In the genomic region with DNA sequence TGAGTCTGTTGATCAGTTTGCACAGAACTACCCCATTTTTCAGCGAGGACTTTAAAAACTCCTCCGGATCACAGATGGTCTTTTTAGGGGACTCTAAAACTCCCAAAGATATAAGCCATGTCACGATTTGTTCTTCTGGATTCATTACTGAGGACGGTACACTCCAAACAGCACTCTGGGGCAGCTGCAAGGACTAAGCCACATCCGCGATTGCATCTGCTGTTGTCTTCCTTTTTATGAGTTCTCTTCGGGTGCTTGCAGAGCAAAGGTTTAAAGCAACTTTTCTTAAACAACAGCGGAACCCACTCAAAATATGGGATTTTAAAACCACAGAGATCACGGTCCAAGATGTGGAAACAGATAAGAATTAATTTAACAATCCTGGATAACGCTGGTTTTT, we compare ENCODE assay signal across 1 cellular context.
A peak's percentile ranks its signal among the peaks of the same experiment; 100 is the strongest.
TF ChIP-seq lines count a peak whose summit lies in the region.

A gene with protein sequence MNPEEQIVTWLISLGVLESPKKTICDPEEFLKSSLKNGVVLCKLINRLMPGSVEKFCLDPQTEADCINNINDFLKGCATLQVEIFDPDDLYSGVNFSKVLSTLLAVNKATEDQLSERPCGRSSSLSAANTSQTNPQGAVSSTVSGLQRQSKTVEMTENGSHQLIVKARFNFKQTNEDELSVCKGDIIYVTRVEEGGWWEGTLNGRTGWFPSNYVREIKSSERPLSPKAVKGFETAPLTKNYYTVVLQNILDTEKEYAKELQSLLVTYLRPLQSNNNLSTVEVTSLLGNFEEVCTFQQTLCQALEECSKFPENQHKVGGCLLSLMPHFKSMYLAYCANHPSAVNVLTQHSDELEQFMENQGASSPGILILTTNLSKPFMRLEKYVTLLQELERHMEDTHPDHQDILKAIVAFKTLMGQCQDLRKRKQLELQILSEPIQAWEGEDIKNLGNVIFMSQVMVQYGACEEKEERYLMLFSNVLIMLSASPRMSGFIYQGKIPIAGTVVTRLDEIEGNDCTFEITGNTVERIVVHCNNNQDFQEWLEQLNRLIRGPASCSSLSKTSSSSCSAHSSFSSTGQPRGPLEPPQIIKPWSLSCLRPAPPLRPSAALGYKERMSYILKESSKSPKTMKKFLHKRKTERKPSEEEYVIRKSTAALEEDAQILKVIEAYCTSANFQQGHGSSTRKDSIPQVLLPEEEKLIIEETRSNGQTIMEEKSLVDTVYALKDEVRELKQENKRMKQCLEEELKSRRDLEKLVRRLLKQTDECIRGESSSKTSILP (minus strand): TSS at position 195 of the 400 bp plus-strand sequence. CDS start 50 bp downstream, at position 145.

TF ChIP-seq in K562, 482 proteins besides CTCF, POLR2A, EP300 and RAD21 (continued from another document):
- TF ChIP-seq, protein P1, sequence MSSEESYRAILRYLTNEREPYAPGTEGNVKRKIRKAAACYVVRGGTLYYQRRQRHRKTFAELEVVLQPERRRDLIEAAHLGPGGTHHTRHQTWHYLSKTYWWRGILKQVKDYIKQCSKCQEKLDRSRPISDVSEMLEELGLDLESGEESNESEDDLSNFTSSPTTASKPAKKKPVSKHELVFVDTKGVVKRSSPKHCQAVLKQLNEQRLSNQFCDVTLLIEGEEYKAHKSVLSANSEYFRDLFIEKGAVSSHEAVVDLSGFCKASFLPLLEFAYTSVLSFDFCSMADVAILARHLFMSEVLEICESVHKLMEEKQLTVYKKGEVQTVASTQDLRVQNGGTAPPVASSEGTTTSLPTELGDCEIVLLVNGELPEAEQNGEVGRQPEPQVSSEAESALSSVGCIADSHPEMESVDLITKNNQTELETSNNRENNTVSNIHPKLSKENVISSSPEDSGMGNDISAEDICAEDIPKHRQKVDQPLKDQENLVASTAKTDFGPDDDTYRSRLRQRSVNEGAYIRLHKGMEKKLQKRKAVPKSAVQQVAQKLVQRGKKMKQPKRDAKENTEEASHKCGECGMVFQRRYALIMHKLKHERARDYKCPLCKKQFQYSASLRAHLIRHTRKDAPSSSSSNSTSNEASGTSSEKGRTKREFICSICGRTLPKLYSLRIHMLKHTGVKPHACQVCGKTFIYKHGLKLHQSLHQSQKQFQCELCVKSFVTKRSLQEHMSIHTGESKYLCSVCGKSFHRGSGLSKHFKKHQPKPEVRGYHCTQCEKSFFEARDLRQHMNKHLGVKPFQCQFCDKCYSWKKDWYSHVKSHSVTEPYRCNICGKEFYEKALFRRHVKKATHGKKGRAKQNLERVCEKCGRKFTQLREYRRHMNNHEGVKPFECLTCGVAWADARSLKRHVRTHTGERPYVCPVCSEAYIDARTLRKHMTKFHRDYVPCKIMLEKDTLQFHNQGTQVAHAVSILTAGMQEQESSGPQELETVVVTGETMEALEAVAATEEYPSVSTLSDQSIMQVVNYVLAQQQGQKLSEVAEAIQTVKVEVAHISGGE (CRISPR knock-in tag; IDR thresholded peaks at IDR 0.05) = 0 out of 6 replicates have a peak, but pooled peaks of 1 of the 3 experiments have one; percentile 31
